ENCODE assay signal across 1 cellular context in the genomic region with DNA sequence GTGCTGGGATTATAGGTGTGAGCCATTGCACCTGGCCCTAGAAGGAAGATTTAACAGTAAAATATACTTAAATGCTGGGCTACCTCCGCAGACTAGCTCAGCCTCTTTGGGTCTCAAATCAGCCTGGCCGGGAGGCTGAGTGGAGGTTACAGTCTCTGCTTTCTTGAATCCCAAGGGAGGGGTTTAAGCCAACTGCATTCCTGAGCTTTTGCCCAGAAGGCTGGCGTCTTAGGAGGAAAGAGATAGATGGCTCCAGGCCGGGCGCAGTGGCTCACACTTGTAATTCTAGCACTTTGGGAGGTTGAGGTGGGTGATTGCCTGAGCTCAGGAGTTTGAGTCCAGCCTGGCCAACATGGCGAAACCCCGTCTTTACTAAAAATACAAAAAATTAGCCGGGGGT.
TF ChIP-seq lines count a peak whose summit lies in the region.

No MANE protein-coding gene starts in this region.

TF ChIP-seq in HepG2, 621 proteins besides CTCF, POLR2A, EP300 and RAD21:
- TF ChIP-seq, protein P1, sequence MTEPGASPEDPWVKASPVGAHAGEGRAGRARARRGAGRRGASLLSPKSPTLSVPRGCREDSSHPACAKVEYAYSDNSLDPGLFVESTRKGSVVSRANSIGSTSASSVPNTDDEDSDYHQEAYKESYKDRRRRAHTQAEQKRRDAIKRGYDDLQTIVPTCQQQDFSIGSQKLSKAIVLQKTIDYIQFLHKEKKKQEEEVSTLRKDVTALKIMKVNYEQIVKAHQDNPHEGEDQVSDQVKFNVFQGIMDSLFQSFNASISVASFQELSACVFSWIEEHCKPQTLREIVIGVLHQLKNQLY (CRISPR knock-in tag; IDR thresholded peaks at IDR 0.05) = no peak
- TF ChIP-seq HDAC1 (CRISPR knock-in tag; IDR thresholded peaks at IDR 0.05) = no peak
- TF ChIP-seq MXD4 (CRISPR knock-in tag; IDR thresholded peaks at IDR 0.05) = no peak
- no peak for TF ChIP-seq ZNF552 (CRISPR knock-in tag; IDR thresholded peaks at IDR 0.05; ENCODE audit: borderline replicate concordance)
- TF ChIP-seq, protein P2, sequence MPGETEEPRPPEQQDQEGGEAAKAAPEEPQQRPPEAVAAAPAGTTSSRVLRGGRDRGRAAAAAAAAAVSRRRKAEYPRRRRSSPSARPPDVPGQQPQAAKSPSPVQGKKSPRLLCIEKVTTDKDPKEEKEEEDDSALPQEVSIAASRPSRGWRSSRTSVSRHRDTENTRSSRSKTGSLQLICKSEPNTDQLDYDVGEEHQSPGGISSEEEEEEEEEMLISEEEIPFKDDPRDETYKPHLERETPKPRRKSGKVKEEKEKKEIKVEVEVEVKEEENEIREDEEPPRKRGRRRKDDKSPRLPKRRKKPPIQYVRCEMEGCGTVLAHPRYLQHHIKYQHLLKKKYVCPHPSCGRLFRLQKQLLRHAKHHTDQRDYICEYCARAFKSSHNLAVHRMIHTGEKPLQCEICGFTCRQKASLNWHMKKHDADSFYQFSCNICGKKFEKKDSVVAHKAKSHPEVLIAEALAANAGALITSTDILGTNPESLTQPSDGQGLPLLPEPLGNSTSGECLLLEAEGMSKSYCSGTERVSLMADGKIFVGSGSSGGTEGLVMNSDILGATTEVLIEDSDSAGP (CRISPR knock-in tag; IDR thresholded peaks at IDR 0.05; ENCODE audit: borderline replicate concordance) = no peak
- TF ChIP-seq, protein P3, sequence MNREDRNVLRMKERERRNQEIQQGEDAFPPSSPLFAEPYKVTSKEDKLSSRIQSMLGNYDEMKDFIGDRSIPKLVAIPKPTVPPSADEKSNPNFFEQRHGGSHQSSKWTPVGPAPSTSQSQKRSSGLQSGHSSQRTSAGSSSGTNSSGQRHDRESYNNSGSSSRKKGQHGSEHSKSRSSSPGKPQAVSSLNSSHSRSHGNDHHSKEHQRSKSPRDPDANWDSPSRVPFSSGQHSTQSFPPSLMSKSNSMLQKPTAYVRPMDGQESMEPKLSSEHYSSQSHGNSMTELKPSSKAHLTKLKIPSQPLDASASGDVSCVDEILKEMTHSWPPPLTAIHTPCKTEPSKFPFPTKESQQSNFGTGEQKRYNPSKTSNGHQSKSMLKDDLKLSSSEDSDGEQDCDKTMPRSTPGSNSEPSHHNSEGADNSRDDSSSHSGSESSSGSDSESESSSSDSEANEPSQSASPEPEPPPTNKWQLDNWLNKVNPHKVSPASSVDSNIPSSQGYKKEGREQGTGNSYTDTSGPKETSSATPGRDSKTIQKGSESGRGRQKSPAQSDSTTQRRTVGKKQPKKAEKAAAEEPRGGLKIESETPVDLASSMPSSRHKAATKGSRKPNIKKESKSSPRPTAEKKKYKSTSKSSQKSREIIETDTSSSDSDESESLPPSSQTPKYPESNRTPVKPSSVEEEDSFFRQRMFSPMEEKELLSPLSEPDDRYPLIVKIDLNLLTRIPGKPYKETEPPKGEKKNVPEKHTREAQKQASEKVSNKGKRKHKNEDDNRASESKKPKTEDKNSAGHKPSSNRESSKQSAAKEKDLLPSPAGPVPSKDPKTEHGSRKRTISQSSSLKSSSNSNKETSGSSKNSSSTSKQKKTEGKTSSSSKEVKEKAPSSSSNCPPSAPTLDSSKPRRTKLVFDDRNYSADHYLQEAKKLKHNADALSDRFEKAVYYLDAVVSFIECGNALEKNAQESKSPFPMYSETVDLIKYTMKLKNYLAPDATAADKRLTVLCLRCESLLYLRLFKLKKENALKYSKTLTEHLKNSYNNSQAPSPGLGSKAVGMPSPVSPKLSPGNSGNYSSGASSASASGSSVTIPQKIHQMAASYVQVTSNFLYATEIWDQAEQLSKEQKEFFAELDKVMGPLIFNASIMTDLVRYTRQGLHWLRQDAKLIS (CRISPR knock-in tag; IDR thresholded peaks at IDR 0.05) = no peak
- no peak for TF ChIP-seq BHLHE40 (IDR thresholded peaks at IDR 0.05; ENCODE audit: low read length)
- no peak for TF ChIP-seq ETV6 (CRISPR knock-in tag; conservative IDR thresholded peaks at IDR 0.05)
- no peak for TF ChIP-seq ZNF773 (CRISPR knock-in tag; IDR thresholded peaks at IDR 0.05; ENCODE audit: borderline replicate concordance)
- TF ChIP-seq NR1H2 (CRISPR knock-in tag; IDR thresholded peaks at IDR 0.05; ENCODE audit: borderline replicate concordance, low read depth) = no peak
- TF ChIP-seq HDAC2 (CRISPR knock-in tag; IDR thresholded peaks at IDR 0.05) = no peak
- no peak for TF ChIP-seq ZNF253 (CRISPR knock-in tag; IDR thresholded peaks at IDR 0.05; ENCODE audit: borderline replicate concordance)
- TF ChIP-seq, protein P4, sequence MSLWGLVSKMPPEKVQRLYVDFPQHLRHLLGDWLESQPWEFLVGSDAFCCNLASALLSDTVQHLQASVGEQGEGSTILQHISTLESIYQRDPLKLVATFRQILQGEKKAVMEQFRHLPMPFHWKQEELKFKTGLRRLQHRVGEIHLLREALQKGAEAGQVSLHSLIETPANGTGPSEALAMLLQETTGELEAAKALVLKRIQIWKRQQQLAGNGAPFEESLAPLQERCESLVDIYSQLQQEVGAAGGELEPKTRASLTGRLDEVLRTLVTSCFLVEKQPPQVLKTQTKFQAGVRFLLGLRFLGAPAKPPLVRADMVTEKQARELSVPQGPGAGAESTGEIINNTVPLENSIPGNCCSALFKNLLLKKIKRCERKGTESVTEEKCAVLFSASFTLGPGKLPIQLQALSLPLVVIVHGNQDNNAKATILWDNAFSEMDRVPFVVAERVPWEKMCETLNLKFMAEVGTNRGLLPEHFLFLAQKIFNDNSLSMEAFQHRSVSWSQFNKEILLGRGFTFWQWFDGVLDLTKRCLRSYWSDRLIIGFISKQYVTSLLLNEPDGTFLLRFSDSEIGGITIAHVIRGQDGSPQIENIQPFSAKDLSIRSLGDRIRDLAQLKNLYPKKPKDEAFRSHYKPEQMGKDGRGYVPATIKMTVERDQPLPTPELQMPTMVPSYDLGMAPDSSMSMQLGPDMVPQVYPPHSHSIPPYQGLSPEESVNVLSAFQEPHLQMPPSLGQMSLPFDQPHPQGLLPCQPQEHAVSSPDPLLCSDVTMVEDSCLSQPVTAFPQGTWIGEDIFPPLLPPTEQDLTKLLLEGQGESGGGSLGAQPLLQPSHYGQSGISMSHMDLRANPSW (CRISPR knock-in tag; IDR thresholded peaks at IDR 0.05; ENCODE audit: borderline replicate concordance) = no peak
